ENCODE assay signal across 8 cellular contexts in the genomic region with DNA sequence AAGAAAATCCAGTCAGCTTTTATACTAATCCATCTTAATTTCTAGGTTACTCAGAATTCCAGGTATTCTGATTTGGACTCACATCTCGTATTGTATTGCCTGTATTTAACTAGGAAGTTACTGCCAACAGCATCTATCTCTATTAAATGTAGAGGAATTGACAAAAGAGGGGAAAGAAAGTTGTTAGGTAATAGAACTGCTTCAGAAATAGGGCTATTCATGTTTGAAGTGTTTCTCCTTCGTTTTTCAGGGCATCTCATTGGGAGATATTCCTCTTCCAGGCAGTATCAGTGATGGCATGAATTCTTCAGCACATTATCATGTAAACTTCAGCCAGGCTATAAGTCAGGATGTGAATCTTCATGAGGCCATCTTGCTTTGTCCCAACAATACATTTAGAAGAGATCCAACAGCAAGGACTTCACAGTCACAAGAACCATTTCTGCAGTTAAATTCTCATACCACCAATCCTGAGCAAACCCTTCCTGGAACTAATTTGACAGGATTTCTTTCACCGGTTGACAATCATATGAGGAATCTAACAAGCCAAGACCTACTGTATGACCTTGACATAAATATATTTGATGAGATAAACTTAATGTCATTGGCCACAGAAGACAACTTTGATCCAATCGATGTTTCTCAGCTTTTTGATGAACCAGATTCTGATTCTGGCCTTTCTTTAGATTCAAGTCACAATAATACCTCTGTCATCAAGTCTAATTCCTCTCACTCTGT. TPM values are rescaled to one million over a fixed set of nuclear protein-coding genes. Genes with fewer than 3 reads are reported as not detected.
A peak's percentile ranks its signal among the peaks of the same experiment; 100 is the strongest.
DNase-seq lines count a peak whose midpoint lies in the region; ATAC-seq lines count a peak whose summit lies in the region.
"Not testable (repeated sequence)": the region's sequence is repeated elsewhere in the genome, so short reads cannot be mapped to it uniquely, and the experiment has no call there.

No MANE protein-coding gene starts in this region.

- H3K27me3 ChIP-seq in CD4-positive, CD25-positive, alpha-beta regulatory T cell (ENCODE audit: control insufficient read depth, insufficient read depth, low read length); GM23248 (replicated peaks; ENCODE audit: insufficient read depth): not testable (repeated sequence)

- H4K20me1 ChIP-seq in GM23248 (ENCODE audit: insufficient read depth): peaks cover 12% of the 10 kb centered on the region; the same call in 1 of the 2 replicates

- not testable (repeated sequence) for H3K9me2 ChIP-seq in GM23248 (ENCODE audit: insufficient read depth)

- H3K9me3 Mint-ChIP-seq in CD4-positive, CD25-positive, alpha-beta regulatory T cell; T-helper 2 cell treated with Interferon-gamma antibody and Interleukin-4, amounts not matched to agents 5 μg/mL and 100 μg/mL, for 36 hours; activated T-helper 17 cell treated with anti-CD3 and anti-CD28 coated beads, Interleukin-2, amount 50 U/mL, for 72 hours; effector memory CD8-positive, alpha-beta T cell; naive B cell; stimulated activated naive B cell treated with anti-CD40 and anti-IgM and Interleukin-4, amounts not matched to agents 10 μg/mL and 1 μg/mL and 100 μg/mL, for 72 hours: not testable (repeated sequence)

- H3K4me3 ChIP-seq in CD4-positive, CD25-positive, alpha-beta regulatory T cell (ENCODE audit: low read depth, low read length); GM23248: not testable (repeated sequence)

- not testable (repeated sequence) for H2AFZ ChIP-seq in GM23248

- peak overlapping the region; percentile 12 to 55 (median 12) for H3K27ac Mint-ChIP-seq in CD4-positive, CD25-positive, alpha-beta regulatory T cell
- H3K27ac Mint-ChIP-seq in T-helper 2 cell treated with Interferon-gamma antibody and Interleukin-4, amounts not matched to agents 5 μg/mL and 100 μg/mL, for 36 hours: peak overlapping the region; percentile 87
- H3K27ac Mint-ChIP-seq in activated T-helper 17 cell treated with anti-CD3 and anti-CD28 coated beads, Interleukin-2, amount 50 U/mL, for 72 hours: peak overlapping the region; percentile 59
- H3K27ac Mint-ChIP-seq in effector memory CD8-positive, alpha-beta T cell: peak overlapping the region; percentile 4 to 81
- peak overlapping the region in 4 of 6 donors; percentile 34 to 61 (median 44) for H3K27ac Mint-ChIP-seq in naive B cell
- H3K27ac Mint-ChIP-seq in stimulated activated naive B cell treated with anti-CD40 and anti-IgM and Interleukin-4, amounts not matched to agents 10 μg/mL and 1 μg/mL and 100 μg/mL, for 72 hours: peak overlapping the region; percentile 87

- in situ Hi-C loops in GM23248 (cut with MboI): not testable (repeated sequence)

- not testable (repeated sequence) for H3K9me3 ChIP-seq in CD4-positive, CD25-positive, alpha-beta regulatory T cell (ENCODE audit: control insufficient read depth in 2 of 2, low read length in 2 of 2); GM23248 (ENCODE audit: low read depth)

- H3K27ac ChIP-seq in CD4-positive, CD25-positive, alpha-beta regulatory T cell (ENCODE audit: insufficient read depth, low read length, poor library complexity, severe bottlenecking): not testable (repeated sequence)
- peak overlapping the region; percentile 33 for H3K27ac ChIP-seq in GM23248

- ATAC-seq in CD4-positive, CD25-positive, alpha-beta regulatory T cell (ENCODE audit: low read depth in 2 of 2); activated T-helper 17 cell treated with anti-CD3 and anti-CD28 coated beads, Interleukin-2, amount 50 U/mL, for 72 hours (replicated peaks); effector memory CD8-positive, alpha-beta T cell (replicated peaks); naive B cell (ENCODE audit: low read depth in 2 of 2); stimulated activated naive B cell treated with anti-CD40 and anti-IgM and Interleukin-4, amounts not matched to agents 10 μg/mL and 1 μg/mL and 100 μg/mL, for 72 hours (replicated peaks): not testable (repeated sequence)

- not testable (repeated sequence) for H3K9ac ChIP-seq in GM23248

- not testable (repeated sequence) for DNase-seq in CD4-positive, CD25-positive, alpha-beta regulatory T cell; GM23248; T-helper 2 cell treated with Interferon-gamma antibody and Interleukin-4, amounts not matched to agents 5 μg/mL and 100 μg/mL, for 36 hours (ENCODE audit: low spot score); effector memory CD8-positive, alpha-beta T cell; naive B cell; stimulated activated naive B cell treated with anti-CD40 and anti-IgM and Interleukin-4, amounts not matched to agents 10 μg/mL and 1 μg/mL and 100 μg/mL, for 72 hours
- DNase-seq in NCI-H69 (lab: John Stamatoyannopoulos, UW): peak; percentile 21

- H3K4me1 Mint-ChIP-seq in CD4-positive, CD25-positive, alpha-beta regulatory T cell: peaks cover 31 to 88% (median 65%) of the 10 kb centered on the region in 4 donors
- H3K4me1 Mint-ChIP-seq in T-helper 2 cell treated with Interferon-gamma antibody and Interleukin-4, amounts not matched to agents 5 μg/mL and 100 μg/mL, for 36 hours (ENCODE audit: low read depth): peaks cover 50% of the 10 kb centered on the region
- peaks cover 51% of the 10 kb centered on the region for H3K4me1 Mint-ChIP-seq in activated T-helper 17 cell treated with anti-CD3 and anti-CD28 coated beads, Interleukin-2, amount 50 U/mL, for 72 hours
- peaks cover 43 to 74% of the 10 kb centered on the region in 2 donors for H3K4me1 Mint-ChIP-seq in effector memory CD8-positive, alpha-beta T cell (ENCODE audit: low read depth in 2 of 2)
- H3K4me1 Mint-ChIP-seq in naive B cell: peaks cover 50 to 65% (median 62%) of the 10 kb centered on the region in 3 donors
- H3K4me1 Mint-ChIP-seq in stimulated activated naive B cell treated with anti-CD40 and anti-IgM and Interleukin-4, amounts not matched to agents 10 μg/mL and 1 μg/mL and 100 μg/mL, for 72 hours: peaks cover 43 to 54% of the 10 kb centered on the region in 2 donors

- H3K4me3 Mint-ChIP-seq in CD4-positive, CD25-positive, alpha-beta regulatory T cell: peak overlapping the region in 1 of 4 donors; percentile 18
- H3K4me3 Mint-ChIP-seq in T-helper 2 cell treated with Interferon-gamma antibody and Interleukin-4, amounts not matched to agents 5 μg/mL and 100 μg/mL, for 36 hours; activated T-helper 17 cell treated with anti-CD3 and anti-CD28 coated beads, Interleukin-2, amount 50 U/mL, for 72 hours; effector memory CD8-positive, alpha-beta T cell; naive B cell; stimulated activated naive B cell treated with anti-CD40 and anti-IgM and Interleukin-4, amounts not matched to agents 10 μg/mL and 1 μg/mL and 100 μg/mL, for 72 hours: not testable (repeated sequence)

- not testable (repeated sequence) for H3K79me2 ChIP-seq in GM23248 (ENCODE audit: insufficient read depth)

- H3K36me3 ChIP-seq in CD4-positive, CD25-positive, alpha-beta regulatory T cell (ENCODE audit: control insufficient read depth, insufficient read depth, low read length): peaks cover 25% of the 10 kb centered on the region
- peaks cover 27% of the 10 kb centered on the region for H3K36me3 ChIP-seq in GM23248 (ENCODE audit: low read depth)

- H3F3A ChIP-seq in GM23248 (ENCODE audit: insufficient read depth): peaks cover 94% of the 10 kb centered on the region

- H3K27me3 Mint-ChIP-seq in CD4-positive, CD25-positive, alpha-beta regulatory T cell; T-helper 2 cell treated with Interferon-gamma antibody and Interleukin-4, amounts not matched to agents 5 μg/mL and 100 μg/mL, for 36 hours (ENCODE audit: low read depth); activated T-helper 17 cell treated with anti-CD3 and anti-CD28 coated beads, Interleukin-2, amount 50 U/mL, for 72 hours; effector memory CD8-positive, alpha-beta T cell; naive B cell; stimulated activated naive B cell treated with anti-CD40 and anti-IgM and Interleukin-4, amounts not matched to agents 10 μg/mL and 1 μg/mL and 100 μg/mL, for 72 hours: not testable (repeated sequence)

- peaks cover 22% of the 10 kb centered on the region for H3K4me1 ChIP-seq in CD4-positive, CD25-positive, alpha-beta regulatory T cell (ENCODE audit: control insufficient read depth, insufficient read depth, low read length, poor library complexity, severe bottlenecking)
- not testable (repeated sequence) for H3K4me1 ChIP-seq in GM23248 (ENCODE audit: insufficient read depth)

- 28 to 30% methylated on average over 4 of the region's 4 CpGs for WGBS in GM23248 (ENCODE audit: low coverage in 1 of 2, low lambda C conversion rate in 2 of 2, missing lambda C conversion rate in 2 of 2), 2 experiments

- H3K4me2 ChIP-seq in GM23248 (ENCODE audit: unreplicated experiment): not testable (repeated sequence)

- peaks cover 33% of the 10 kb centered on the region for H3K36me3 Mint-ChIP-seq in CD4-positive, CD25-positive, alpha-beta regulatory T cell
- H3K36me3 Mint-ChIP-seq in T-helper 2 cell treated with Interferon-gamma antibody and Interleukin-4, amounts not matched to agents 5 μg/mL and 100 μg/mL, for 36 hours (ENCODE audit: low read depth): peaks cover 73% of the 10 kb centered on the region
- peaks cover 96% of the 10 kb centered on the region for H3K36me3 Mint-ChIP-seq in activated T-helper 17 cell treated with anti-CD3 and anti-CD28 coated beads, Interleukin-2, amount 50 U/mL, for 72 hours (ENCODE audit: low read depth)
- peaks cover 61% of the 10 kb centered on the region for H3K36me3 Mint-ChIP-seq in effector memory CD8-positive, alpha-beta T cell (ENCODE audit: insufficient read depth)
- peaks cover 0 to 15% of the 10 kb centered on the region in 2 donors for H3K36me3 Mint-ChIP-seq in naive B cell
- H3K36me3 Mint-ChIP-seq in stimulated activated naive B cell treated with anti-CD40 and anti-IgM and Interleukin-4, amounts not matched to agents 10 μg/mL and 1 μg/mL and 100 μg/mL, for 72 hours: peaks cover 25 to 60% of the 10 kb centered on the region in 2 donors

RNA-seq across cellular contexts. Expression of a gene that starts 16.1 kb away (rescaled TPM):
- 465 TPM for total RNA-seq in CD4-positive, CD25-positive, alpha-beta regulatory T cell
- 100 to 1,000 TPM; 506 to 541 (median 520) TPM for polyA plus RNA-seq in CD4-positive, CD25-positive, alpha-beta regulatory T cell
- total RNA-seq in GM23248 (2014; rRNA removed; shearing (Covaris generic)): 125 and 134 TPM in 2 replicates
- polyA plus RNA-seq in GM23248 (2016; fragmentation: Nextera tagmentation; extraction: Ambion mirVana) (493 and 529 TPM in 2 replicates), naive B cell (ENCODE audit: low read depth in 6 of 6) (100 to 1,000 TPM; 585 to 820 (median 621) TPM)
- 100 to 1,000 TPM; 491 to 882 TPM for total RNA-seq in activated T-helper 17 cell treated with anti-CD3 and anti-CD28 coated beads, Interleukin-2, amount 50 U/mL, for 72 hours

RNA-seq across cellular contexts. Expression of a gene that starts 17.1 kb away (rescaled TPM):
- total RNA-seq in CD4-positive, CD25-positive, alpha-beta regulatory T cell: 115 TPM
- 100 to 1,000 TPM in 3 of 4 donors, 10 to 100 TPM in 1; 89.1 to 135 (median 125) TPM for polyA plus RNA-seq in CD4-positive, CD25-positive, alpha-beta regulatory T cell
- total RNA-seq in GM23248 (2014; rRNA removed; shearing (Covaris generic)): 109 and 122 TPM in 2 replicates
- polyA plus RNA-seq in GM23248 (2016; fragmentation: Nextera tagmentation; extraction: Ambion mirVana) (71.1 and 73.3 TPM in 2 replicates), naive B cell (ENCODE audit: low read depth in 6 of 6) (100 to 1,000 TPM in 2 of 6 donors, 10 to 100 TPM in 4; 83.0 to 153 (median 94.2) TPM)
- 100 to 1,000 TPM; 179 to 242 TPM for total RNA-seq in activated T-helper 17 cell treated with anti-CD3 and anti-CD28 coated beads, Interleukin-2, amount 50 U/mL, for 72 hours

RNA-seq across cellular contexts. Expression of a gene that starts 32.5 kb away (rescaled TPM):
- 10.9 TPM for total RNA-seq in CD4-positive, CD25-positive, alpha-beta regulatory T cell
- 10 to 100 TPM in 3 of 4 donors, 1 to 10 TPM in 1; 8.8 to 13.9 (median 13.2) TPM for polyA plus RNA-seq in CD4-positive, CD25-positive, alpha-beta regulatory T cell
- total RNA-seq in GM23248 (2014; rRNA removed; shearing (Covaris generic)): 0.76 and 1.4 TPM in 2 replicates
- polyA plus RNA-seq in GM23248 (2016; fragmentation: Nextera tagmentation; extraction: Ambion mirVana): 0.41 and 0.70 TPM in 2 replicates
- 10 to 100 TPM; 24.1 to 27.6 TPM for total RNA-seq in activated T-helper 17 cell treated with anti-CD3 and anti-CD28 coated beads, Interleukin-2, amount 50 U/mL, for 72 hours
- 1 to 10 TPM in 5 of 6 donors, under 1 TPM in 1; 0.93 to 4.1 (median 2.4) TPM for polyA plus RNA-seq in naive B cell (ENCODE audit: low read depth in 6 of 6)

Comparison
In these comparisons a context has a peak if more than half of its experiments do, and no peak if none do; other contexts are left out.
1. H3K27ac Mint-ChIP-seq: peak in every context shown above with its lines; median percentile 87 in T-helper 2 cell treated with Interferon-gamma antibody and Interleukin-4, amounts not matched to agents 5 μg/mL and 100 μg/mL, for 36 hours; 87 in stimulated activated naive B cell treated with anti-CD40 and anti-IgM and Interleukin-4, amounts not matched to agents 10 μg/mL and 1 μg/mL and 100 μg/mL, for 72 hours; 59 in activated T-helper 17 cell treated with anti-CD3 and anti-CD28 coated beads, Interleukin-2, amount 50 U/mL, for 72 hours; 44 in naive B cell; 42 in effector memory CD8-positive, alpha-beta T cell; 12 in CD4-positive, CD25-positive, alpha-beta regulatory T cell.